8 cellular contexts compared by ENCODE assay signal in the genomic region with DNA sequence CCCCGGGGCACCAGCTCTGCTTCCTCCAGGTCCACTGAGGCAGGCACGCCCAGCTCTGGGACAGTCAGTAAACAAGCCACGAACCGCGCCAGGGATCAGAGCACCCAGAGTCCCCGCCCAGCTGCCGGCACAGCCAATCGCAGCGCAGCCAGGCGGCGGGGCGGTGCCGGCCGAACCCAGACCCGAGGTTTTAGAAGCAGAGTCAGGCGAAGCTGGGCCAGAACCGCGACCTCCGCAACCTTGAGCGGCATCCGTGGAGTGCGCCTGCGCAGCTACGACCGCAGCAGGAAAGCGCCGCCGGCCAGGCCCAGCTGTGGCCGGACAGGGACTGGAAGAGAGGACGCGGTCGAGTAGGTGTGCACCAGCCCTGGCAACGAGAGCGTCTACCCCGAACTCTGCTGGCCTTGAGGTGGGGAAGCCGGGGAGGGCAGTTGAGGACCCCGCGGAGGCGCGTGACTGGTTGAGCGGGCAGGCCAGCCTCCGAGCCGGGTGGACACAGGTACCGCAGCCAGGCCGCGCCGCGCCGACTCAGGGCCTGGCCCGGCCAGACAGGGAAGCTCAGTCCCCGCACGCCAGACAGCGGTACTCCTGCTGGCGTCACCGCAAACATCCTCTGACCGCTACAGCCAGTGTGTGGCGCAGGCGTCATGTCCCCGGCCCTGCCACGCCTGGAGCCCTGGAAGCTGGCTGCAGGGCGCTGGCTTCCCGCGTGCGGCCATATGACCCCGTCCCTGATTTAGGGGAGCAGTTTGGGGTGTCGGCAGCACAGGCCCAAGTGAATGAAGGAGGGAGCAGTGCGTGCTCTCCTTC. TPM values are rescaled to one million over a fixed set of nuclear protein-coding genes. Genes with fewer than 3 reads are reported as not detected.
A peak's percentile ranks its signal among the peaks of the same experiment; 100 is the strongest.
DNase-seq lines count a peak whose midpoint lies in the region; ATAC-seq and TF ChIP-seq lines count a peak whose summit lies in the region.

A gene (plus strand): TSS at position 220 of the 810 bp plus-strand sequence. CDS start 1,485 bp downstream, outside the sequence.

- no peaks in the 10 kb centered on the region for H3K27me3 ChIP-seq in tibial artery

- peak; percentile 98 for ATAC-seq in omental fat pad (ENCODE audit: low FRiP score)

- intact Hi-C loops in cardiac septum (cut with DNase I) (no loop called here), tibial artery (cut with DNase I; ENCODE audit: low total_unique reads) (no loop called here)

- H3K4me1 ChIP-seq in tibial artery: peaks cover 0 to 32% (median 12%) of the 10 kb centered on the region in 4 donors

- H3K4me3 ChIP-seq in tibial artery: peak within 1 kb of the TSS; percentile 67 to 77

- H3K36me3 ChIP-seq in tibial artery: peaks cover 33 to 36% (median 35%) of the 10 kb centered on the region in 3 donors

- DNase-seq in COLO829 (ENCODE audit: low spot score) (peak; percentile 68), HuH-7 (ENCODE audit: low spot score) (peak; percentile 66), SW480 (ENCODE audit: low spot score) (peak; percentile 66), cardiac septum (ENCODE audit: low spot score) (peak; percentile 97), omental fat pad (ENCODE audit: low spot score) (peak; percentile 86), tibial artery (peak; percentile 95 to 98), GM19240 (ENCODE audit: insufficient read length, low spot score) (no peak)

- H3K27ac ChIP-seq in angular gyrus (ENCODE audit: low read depth, low read length) (peak within 1 kb of the TSS; percentile 95), tibial artery (peak within 1 kb of the TSS; percentile 95 to 98)

- TF ChIP-seq CTCF in omental fat pad (IDR thresholded peaks at IDR 0.05): no peak
- peak in 1 of 2 experiments; percentile 20 for TF ChIP-seq CTCF in tibial artery (IDR thresholded peaks at IDR 0.05)

- no peaks in the 10 kb centered on the region for H3K9me3 ChIP-seq in tibial artery

RNA-seq across cellular contexts. Expression of the gene that starts here (rescaled TPM):
- total RNA-seq in cardiac septum: 116 TPM
- 100 to 1,000 TPM; 160 to 932 (median 321) TPM for total RNA-seq in omental fat pad
